8 cellular contexts compared by ENCODE assay signal in the genomic region with DNA sequence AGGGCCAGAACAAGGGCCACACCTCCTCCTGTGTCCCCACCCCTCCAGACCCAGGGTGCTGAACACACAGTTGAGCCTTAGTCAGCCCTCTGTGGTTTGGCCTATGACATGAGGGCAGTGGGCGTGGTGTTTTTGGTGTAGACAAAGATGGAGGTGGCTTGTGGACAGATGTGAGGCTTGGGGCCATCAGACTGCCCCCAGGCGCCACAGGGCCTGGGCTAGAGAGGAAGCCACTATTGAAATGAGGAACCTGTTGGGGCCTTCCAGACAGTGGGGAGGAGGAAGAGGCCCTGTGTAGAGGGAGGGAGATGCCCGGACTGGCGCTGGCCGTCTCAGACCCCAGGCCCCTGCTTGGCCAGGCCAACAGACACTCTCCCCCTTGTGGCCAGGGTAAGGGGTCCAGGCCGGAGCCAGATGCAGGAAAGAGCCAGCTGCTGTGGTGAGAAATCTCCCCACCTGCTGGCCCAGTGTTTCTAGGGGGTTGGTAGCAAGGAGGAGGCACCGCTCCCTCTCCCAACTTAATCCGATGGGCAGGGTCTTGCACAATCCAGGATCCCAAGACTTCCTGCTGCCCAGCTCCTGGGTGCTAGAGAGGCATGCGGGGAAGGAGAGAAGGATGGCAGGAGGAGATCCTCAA. TPM values are rescaled to one million over a fixed set of nuclear protein-coding genes. Genes with fewer than 3 reads are reported as not detected.
DNase-seq lines count a peak whose midpoint lies in the region; ATAC-seq, FAIRE-seq and TF ChIP-seq lines count a peak whose summit lies in the region.

No MANE protein-coding gene starts in this region.

- DNase-seq in GM12891 (ENCODE audit: insufficient read length, low spot score), result peak; percentile 41
- DNase-seq in SK-N-DZ (ENCODE audit: low spot score), result peak; percentile 50
- peak; percentile 21 for DNase-seq in germinal center (ENCODE audit: low spot score)
- peak; percentile 88 for DNase-seq in pons (ENCODE audit: low spot score)
- DNase-seq in NCI-H524 (lab: John Stamatoyannopoulos, UW), result no peak
- no peak for DNase-seq in omental fat pad (ENCODE audit: low spot score)
- DNase-seq in dedifferentiated amniotic fluid mesenchymal stem cell (ENCODE audit: extremely low spot score), result no peak

- FAIRE-seq in GM12891 (lab: Jason Lieb, UNC), result peak; percentile 86

- TF ChIP-seq CTCF in omental fat pad (IDR thresholded peaks at IDR 0.05), result no peak

- no peak for TF ChIP-seq POLR2A in GM12891 (IDR thresholded peaks at IDR 0.05; ENCODE audit: low read depth, low read length)

- ATAC-seq in HG02759 (IDR thresholded peaks at IDR 0.05; ENCODE audit: unreplicated experiment), result peak; percentile 76
- ATAC-seq in omental fat pad (ENCODE audit: low FRiP score), result no peak

TF ChIP-seq in GM12891, 5 proteins besides CTCF, POLR2A, EP300 and RAD21:
- TF ChIP-seq SPI1 (IDR thresholded peaks at IDR 0.05; ENCODE audit: low read depth, low read length) (peak; percentile 46), PAX5 (IDR thresholded peaks at IDR 0.05; ENCODE audit: insufficient read depth, low read length, severe bottlenecking) (no peak)

RNA-seq across cellular contexts. Expression of a gene that starts 53.8 kb away (rescaled TPM):
- 4.7 TPM for polyA plus RNA-seq in GM12891 (2012; ENCODE audit: low read depth, missing spikeins)
- polyA plus RNA-seq in SK-N-DZ (2014; cell fraction: cytosol; rRNA removed), result 9.8 and 14.5 TPM in 2 replicates
- polyA plus RNA-seq in SK-N-DZ (2014; cell fraction: nucleus; rRNA removed), result 6.3 and 6.9 TPM in 2 replicates
- 10 to 100 TPM; 33.6 to 78.4 (median 47.2) TPM for total RNA-seq in omental fat pad

Comparison
In these comparisons a context has a peak if more than half of its experiments do, and no peak if none do; other contexts are left out.
1. DNase-seq: peak in GM12891 (single experiment), SK-N-DZ (single experiment), germinal center (single experiment) and pons (single experiment); none in NCI-H524 (0 of 2), omental fat pad (single experiment) and dedifferentiated amniotic fluid mesenchymal stem cell (single experiment).